8 cellular contexts compared by ENCODE assay signal in genomic region chr21:44793269-44794030, GRCh38. TPM values are rescaled to one million over a fixed set of nuclear protein-coding genes. Genes with fewer than 3 reads are reported as not detected.
DNase-seq lines count a peak whose midpoint lies in the region; ATAC-seq and TF ChIP-seq lines count a peak whose summit lies in the region.

No MANE protein-coding gene starts in this region.

- intact Hi-C loops in activated CD4-positive, alpha-beta T cell treated with anti-CD3 and anti-CD28 coated beads for 36 hours (cut with DNase I, micrococcal nuclease) = loop anchor here (1.0 kb wide), 2 partner anchors 282 to 283 kb away; no protein-coding TSS in a partner anchor
- intact Hi-C loops in testis (cut with DNase I; ENCODE audit: low total_unique reads) = loop anchor here (10.0 kb wide), 1 partner anchor 279 kb away; no protein-coding TSS in a partner anchor

- peak; percentile 51 to 69 (median 66) for TF ChIP-seq CTCF in testis (IDR thresholded peaks at IDR 0.05)

- no peak overlapping the region for H3K4me3 Mint-ChIP-seq in activated CD4-positive, alpha-beta T cell treated with anti-CD3 and anti-CD28 coated beads for 36 hours
- no peak overlapping the region for H3K4me3 Mint-ChIP-seq in memory B cell

- ATAC-seq in HG02798 (IDR thresholded peaks at IDR 0.05; ENCODE audit: poor library complexity, unreplicated experiment) = peak; percentile 68
- ATAC-seq in activated CD4-positive, alpha-beta T cell treated with anti-CD3 and anti-CD28 coated beads for 36 hours = peak; percentile 92
- peak; percentile 70 for ATAC-seq in memory B cell (ENCODE audit: low read depth)
- no peak for ATAC-seq in HG02884 (IDR thresholded peaks at IDR 0.05; ENCODE audit: unreplicated experiment)

- H3K4me1 Mint-ChIP-seq in activated CD4-positive, alpha-beta T cell treated with anti-CD3 and anti-CD28 coated beads for 36 hours = peaks cover 71% of the 10 kb centered on the region
- H3K4me1 Mint-ChIP-seq in memory B cell = peaks cover 26% of the 10 kb centered on the region

- CTCF ChIA-PET in activated CD4-positive, alpha-beta T cell treated with anti-CD3 and anti-CD28 coated beads for 36 hours (lab: Charles Lee) = interaction anchor here (0.6 to 2.2 kb wide), 56 partner anchors 8 to 855 kb away, joined by 3 to 26 read pairs (median 4); partner anchors contain the start of genes PTTG1IP, TSPEAR and UBE2G2

- no peaks in the 10 kb centered on the region for H3K36me3 ChIP-seq in testis (ENCODE audit: low read depth, missing control alignments)

- H3K4me3 ChIP-seq in testis = no peak overlapping the region

- peak overlapping the region; percentile 38 for H3K27ac Mint-ChIP-seq in activated CD4-positive, alpha-beta T cell treated with anti-CD3 and anti-CD28 coated beads for 36 hours
- H3K27ac Mint-ChIP-seq in memory B cell = no peak overlapping the region

- WGBS in testis, 2 donors = 21 to 38% methylated on average over 9 of the region's 9 CpGs

- POLR2A ChIA-PET in activated CD4-positive, alpha-beta T cell treated with anti-CD3 and anti-CD28 coated beads for 36 hours (lab: Charles Lee) = interaction anchor here (0.6 to 0.7 kb wide), 3 partner anchors 8 to 300 kb away, joined by 3 to 4 read pairs (median 3); no protein-coding TSS in a partner anchor

- no peaks in the 10 kb centered on the region for H3K27me3 ChIP-seq in testis

- DNase-seq in EH (ENCODE audit: low read depth) (peak; percentile 62), NCI-H345 (lab: John Stamatoyannopoulos, UW) (peak; percentile 75), memory B cell (ENCODE audit: low spot score in 2 of 2) (peak; percentile 39 to 56), testis (peak; percentile 59)
- peak; percentile 71 for DNase-seq in activated CD4-positive, alpha-beta T cell treated with anti-CD3 and anti-CD28 coated beads for 36 hours
- peak; percentile 22 for DNase-seq in effector CD8-positive, alpha-beta T cell (lab: John Stamatoyannopoulos, UW)

- no peak overlapping the region for H3K27ac ChIP-seq in testis

- no peaks in the 10 kb centered on the region for H3K9me3 Mint-ChIP-seq in activated CD4-positive, alpha-beta T cell treated with anti-CD3 and anti-CD28 coated beads for 36 hours (ENCODE audit: low read depth)
- H3K9me3 Mint-ChIP-seq in memory B cell = no peaks in the 10 kb centered on the region

- H3K4me1 ChIP-seq in testis = no peaks in the 10 kb centered on the region

- peaks cover 40% of the 10 kb centered on the region for H3K36me3 Mint-ChIP-seq in activated CD4-positive, alpha-beta T cell treated with anti-CD3 and anti-CD28 coated beads for 36 hours (ENCODE audit: low read depth)
- peaks cover 17% of the 10 kb centered on the region for H3K36me3 Mint-ChIP-seq in memory B cell

- no peaks in the 10 kb centered on the region for H3K27me3 Mint-ChIP-seq in activated CD4-positive, alpha-beta T cell treated with anti-CD3 and anti-CD28 coated beads for 36 hours
- no peaks in the 10 kb centered on the region for H3K27me3 Mint-ChIP-seq in memory B cell

- H3K9me3 ChIP-seq in testis = no peaks in the 10 kb centered on the region

- no peak for TF ChIP-seq POLR2A in testis (IDR thresholded peaks at IDR 0.05)

RNA-seq across cellular contexts. Expression of gene UBE2G2, which starts 8.2 kb away (rescaled TPM):
- total RNA-seq in activated CD4-positive, alpha-beta T cell treated with anti-CD3 and anti-CD28 coated beads for 36 hours = 100 to 1,000 TPM; 103 to 121 TPM
- total RNA-seq in testis = 10 to 100 TPM; 73.6 to 82.8 TPM
- 38.9 TPM for polyA plus RNA-seq in testis (ENCODE audit: insufficient read depth, low read depth, low replicate concordance)

RNA-seq across cellular contexts. Expression of gene SUMO3, which starts 24.4 kb away (rescaled TPM):
- total RNA-seq in activated CD4-positive, alpha-beta T cell treated with anti-CD3 and anti-CD28 coated beads for 36 hours = 10 to 100 TPM; 83.4 to 84.9 TPM
- 10 to 100 TPM; 69.9 to 87.9 TPM for total RNA-seq in testis
- polyA plus RNA-seq in testis (ENCODE audit: insufficient read depth, low read depth, low replicate concordance) = 93.0 TPM

Comparison
In these comparisons a context has a peak if more than half of its experiments do, and no peak if none do; other contexts are left out.
1. DNase-seq: peak in every context shown above with its lines; median percentile 75 in NCI-H345; 71 in activated CD4-positive, alpha-beta T cell treated with anti-CD3 and anti-CD28 coated beads for 36 hours; 62 in EH; 59 in testis; 48 in memory B cell; 22 in effector CD8-positive, alpha-beta T cell.